In the genomic region with DNA sequence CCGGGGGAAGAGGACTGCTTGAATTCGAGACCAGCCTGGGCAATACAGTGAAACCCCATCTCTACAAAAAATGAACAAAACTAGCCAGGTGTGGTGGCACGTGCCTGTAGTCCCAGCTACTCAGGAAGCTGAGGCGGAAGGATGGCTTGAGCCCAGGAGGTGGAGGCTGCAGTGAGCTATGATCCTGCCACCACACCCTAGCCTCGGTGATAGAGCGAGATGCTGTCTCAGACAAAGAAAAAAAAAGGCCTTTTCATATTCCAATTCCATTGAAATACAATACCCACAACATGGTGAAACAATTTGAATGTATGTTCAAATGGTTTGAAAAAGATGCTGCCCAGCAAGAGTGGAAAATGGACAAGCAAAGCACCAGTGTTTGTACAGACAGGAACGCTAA, we compare ENCODE assay signal across 24 cellular contexts.
"Had no signal": no experiment of that assay in that cellular context is flagged by ENCODE, and none has a peak within 500 bp of the region (broad histone marks: within the 10 kb centered on the region; RNA-seq: fewer than 3 reads in every experiment).

No MANE protein-coding gene starts in this region.

- H3K36me3 Mint-ChIP-seq: activated naive CD8-positive, alpha-beta T cell treated with anti-CD3 and anti-CD28 coated beads, Interleukin-2, amount 10 ng/mL, durations not matched to agents 7 days and 5 days had no signal

- H3K27ac Mint-ChIP-seq: activated CD4-positive, alpha-beta T cell treated with anti-CD3 and anti-CD28 coated beads, Interleukin-2, amount 10 ng/mL, durations not matched to agents 24 days and 14 days; activated naive CD8-positive, alpha-beta T cell treated with anti-CD3 and anti-CD28 coated beads, Interleukin-2, amount 10 ng/mL, durations not matched to agents 7 days and 5 days; activated T-helper 2 cell treated with anti-CD3 and anti-CD28 coated beads, Interferon-gamma antibody, Interleukin-2, Interleukin-4, amounts not matched to agents 10 μg/mL and 5 μg/mL and 100 μg/mL, durations not matched to agents 14 hours and 24 hours and 36 hours; brain; IgD-negative memory B cell had no signal

- H3K36me3 ChIP-seq: ascending aorta, Peyer's patch, SJSA1 had no signal

- DNase-seq: activated CD4-positive, alpha-beta T cell treated with anti-CD3 and anti-CD28 coated beads, Interleukin-2, amount 10 ng/mL, durations not matched to agents 24 days and 14 days; activated CD4-positive, alpha-beta T cell treated with anti-CD3 and anti-CD28 coated beads, Interleukin-2, amount 50 U/mL, for 48 hours; activated CD4-positive, CD25-positive, alpha-beta regulatory T cell treated with anti-CD3 and anti-CD28 coated beads, Interleukin-2, amount 50 U/mL, for 72 hours; activated CD8-positive, alpha-beta memory T cell treated with anti-CD3 and anti-CD28 coated beads for 24 hours; activated gamma-delta T cell treated with Interleukin-2 at 50 U/mL for 16 hours; activated naive CD4-positive, alpha-beta T cell treated with anti-CD3 and anti-CD28 coated beads, Interleukin-2, amount 50 U/mL, for 16 hours; activated naive CD8-positive, alpha-beta T cell treated with anti-CD3 and anti-CD28 coated beads, Interleukin-2, amount 10 ng/mL, durations not matched to agents 7 days and 5 days; activated T-cell treated with anti-CD3 and anti-CD28 coated beads, Interleukin-2, amount 50 U/mL, for 48 hours; MV-4-11; NCI-H1417 treated with DMSO at 0.1 percent for 48 hours; NCI-H1694; NCI-H2029; NCI-H345; NCI-H510A; NCI-H526 treated with DMSO at 0.1 percent for 48 hours; NCI-H82; SHP77 had no signal

- H3K4me3 Mint-ChIP-seq: activated CD4-positive, alpha-beta T cell treated with anti-CD3 and anti-CD28 coated beads, Interleukin-2, amount 10 ng/mL, durations not matched to agents 24 days and 14 days; activated naive CD8-positive, alpha-beta T cell treated with anti-CD3 and anti-CD28 coated beads, Interleukin-2, amount 10 ng/mL, durations not matched to agents 7 days and 5 days; brain; IgD-negative memory B cell had no signal

- H3K27me3 Mint-ChIP-seq: IgD-negative memory B cell had no signal

- ATAC-seq: SK-N-SH treated with all-trans-retinoic acid at 6 μM for 48 hours had no signal

- H3K4me1 ChIP-seq: SJSA1 had no signal

- H3K9me3 ChIP-seq: Peyer's patch, SJSA1 had no signal

- H3K9me3 Mint-ChIP-seq: activated CD4-positive, alpha-beta T cell treated with anti-CD3 and anti-CD28 coated beads, Interleukin-2, amount 10 ng/mL, durations not matched to agents 24 days and 14 days; activated naive CD8-positive, alpha-beta T cell treated with anti-CD3 and anti-CD28 coated beads, Interleukin-2, amount 10 ng/mL, durations not matched to agents 7 days and 5 days; activated T-helper 2 cell treated with anti-CD3 and anti-CD28 coated beads, Interferon-gamma antibody, Interleukin-2, Interleukin-4, amounts not matched to agents 10 μg/mL and 5 μg/mL and 100 μg/mL, durations not matched to agents 14 hours and 24 hours and 36 hours; IgD-negative memory B cell had no signal

- H3K27ac ChIP-seq: ascending aorta, SJSA1 had no signal

- H3K4me1 Mint-ChIP-seq: activated CD4-positive, alpha-beta T cell treated with anti-CD3 and anti-CD28 coated beads, Interleukin-2, amount 10 ng/mL, durations not matched to agents 24 days and 14 days; activated naive CD8-positive, alpha-beta T cell treated with anti-CD3 and anti-CD28 coated beads, Interleukin-2, amount 10 ng/mL, durations not matched to agents 7 days and 5 days; brain had no signal

- H3K27me3 ChIP-seq: ascending aorta, Peyer's patch, SJSA1 had no signal

- H3K4me3 ChIP-seq: ascending aorta, Peyer's patch, SJSA1 had no signal
